Comparison of ENCODE assay signal across 25 cellular contexts in genomic region chr7:29391262-29391661, GRCh38.
"Had no signal": no experiment of that assay in that cellular context is flagged by ENCODE, and none has a peak within 500 bp of the region (broad histone marks: within the 10 kb centered on the region; RNA-seq: fewer than 3 reads in every experiment).

No MANE protein-coding gene starts in this region.

- FAIRE-seq: endometrium, frontal cortex, islet of Langerhans, keratinocyte had no signal

- H3K36me3 ChIP-seq: colonic mucosa, gastroesophageal sphincter, heart left ventricle, left lung, lower lobe of right lung had no signal

- H3K79me2 ChIP-seq: hepatocyte had no signal

- H3K4me3 Mint-ChIP-seq: dendritic cell treated with granulocyte-macrophage colony-stimulating factor and Interleukin-4, amounts not matched to agents 40 ng/mL and 50 ng/mL, for 4 days; effector memory CD8-positive, alpha-beta T cell; endodermal cell; mesothelial cell of epicardium had no signal

- H3K4me1 Mint-ChIP-seq: endodermal cell, mesothelial cell of epicardium, naive B cell had no signal

- H3K27me3 Mint-ChIP-seq: dendritic cell treated with granulocyte-macrophage colony-stimulating factor and Interleukin-4, amounts not matched to agents 40 ng/mL and 50 ng/mL, for 4 days; effector memory CD8-positive, alpha-beta T cell had no signal

- H3K27me3 ChIP-seq: colonic mucosa, heart left ventricle, hepatocyte, left lung had no signal

- H2AFZ ChIP-seq: hepatocyte had no signal

- DNase-seq: colonic mucosa; cortex of kidney; effector CD8-positive, alpha-beta T cell; effector memory CD8-positive, alpha-beta T cell; endodermal cell; erythroblast; foreskin keratinocyte; heart left ventricle; left cardiac atrium; left lung; left ventricle myocardium superior; lower lobe of right lung; mesenchymal stem cell; mucosa of descending colon; naive B cell had no signal

- H3K9me3 ChIP-seq: colonic mucosa, gastroesophageal sphincter, heart left ventricle, left lung, lower lobe of right lung, mucosa of descending colon had no signal

- ATAC-seq: effector memory CD8-positive, alpha-beta T cell; esophagus mucosa; foreskin keratinocyte; gastroesophageal sphincter; heart left ventricle; left cardiac atrium; left lung; left ventricle myocardium superior; lower lobe of right lung; mucosa of descending colon had no signal

- H3K4me2 ChIP-seq: hepatocyte had no signal

- H3K27ac Mint-ChIP-seq: dendritic cell treated with granulocyte-macrophage colony-stimulating factor and Interleukin-4, amounts not matched to agents 40 ng/mL and 50 ng/mL, for 4 days; endodermal cell; mesothelial cell of epicardium had no signal

- H3K9me3 Mint-ChIP-seq: dendritic cell treated with granulocyte-macrophage colony-stimulating factor and Interleukin-4, amounts not matched to agents 40 ng/mL and 50 ng/mL, for 4 days; effector memory CD8-positive, alpha-beta T cell; mesothelial cell of epicardium; naive B cell had no signal

- H3K4me3 ChIP-seq: colonic mucosa, gastroesophageal sphincter, heart left ventricle, hepatocyte, left lung, lower lobe of right lung, mucosa of descending colon had no signal

- H3K36me3 Mint-ChIP-seq: mesothelial cell of epicardium, naive B cell had no signal

- H3K27ac ChIP-seq: colonic mucosa, epithelial cell of prostate, foreskin keratinocyte, gastroesophageal sphincter, heart left ventricle, hepatocyte, left lung, lower lobe of right lung had no signal

- H3K4me1 ChIP-seq: colonic mucosa, foreskin keratinocyte, gastroesophageal sphincter, left lung, lower lobe of right lung had no signal
